In genomic region chr10:33559105-33559504, GRCh38 we compare ENCODE assay signal across 1 cellular context.
TF ChIP-seq lines count a peak whose summit lies in the region.

No MANE protein-coding gene starts in this region.

TF ChIP-seq in GM12878, 131 proteins besides CTCF, POLR2A, EP300 and RAD21 (continued from another document):
- TF ChIP-seq SPI1 (IDR thresholded peaks at IDR 0.05; ENCODE audit: borderline replicate concordance, insufficient read depth, low read depth, low read length) (0 out of 2 replicates have a peak, but pooled peaks have one; percentile 7), JUND (IDR thresholded peaks at IDR 0.05; ENCODE audit: low read depth, low read length) (no peak), BCL11A (IDR thresholded peaks at IDR 0.05; ENCODE audit: low read depth, low read length) (peak; percentile 52; the same call in 1 of the 2 replicates), RFX5 (IDR thresholded peaks at IDR 0.05; ENCODE audit: low read depth, low read length) (no peak), MTA3 (IDR thresholded peaks at IDR 0.05; ENCODE audit: borderline replicate concordance, low read length) (no peak), GATAD2B (conservative IDR thresholded peaks at IDR 0.05; ENCODE audit: low read depth) (no peak; the same call in 1 of the 2 replicates), SMC3 (IDR thresholded peaks at IDR 0.05; ENCODE audit: borderline replicate concordance, low read length) (no peak), CHD1 (IDR thresholded peaks at IDR 0.05; ENCODE audit: low read depth, low read length) (no peak), ESRRA (IDR thresholded peaks at IDR 0.05; ENCODE audit: low read length) (no peak), KDM1A (IDR thresholded peaks at IDR 0.05; ENCODE audit: borderline replicate concordance) (no peak), GABPA (IDR thresholded peaks at IDR 0.05; ENCODE audit: low read depth) (no peak), MXI1 (IDR thresholded peaks at IDR 0.05; ENCODE audit: low read depth, low read length) (no peak), SREBF1 (IDR thresholded peaks at IDR 0.05; ENCODE audit: low read length) (no peak)
- TF ChIP-seq, protein P1, sequence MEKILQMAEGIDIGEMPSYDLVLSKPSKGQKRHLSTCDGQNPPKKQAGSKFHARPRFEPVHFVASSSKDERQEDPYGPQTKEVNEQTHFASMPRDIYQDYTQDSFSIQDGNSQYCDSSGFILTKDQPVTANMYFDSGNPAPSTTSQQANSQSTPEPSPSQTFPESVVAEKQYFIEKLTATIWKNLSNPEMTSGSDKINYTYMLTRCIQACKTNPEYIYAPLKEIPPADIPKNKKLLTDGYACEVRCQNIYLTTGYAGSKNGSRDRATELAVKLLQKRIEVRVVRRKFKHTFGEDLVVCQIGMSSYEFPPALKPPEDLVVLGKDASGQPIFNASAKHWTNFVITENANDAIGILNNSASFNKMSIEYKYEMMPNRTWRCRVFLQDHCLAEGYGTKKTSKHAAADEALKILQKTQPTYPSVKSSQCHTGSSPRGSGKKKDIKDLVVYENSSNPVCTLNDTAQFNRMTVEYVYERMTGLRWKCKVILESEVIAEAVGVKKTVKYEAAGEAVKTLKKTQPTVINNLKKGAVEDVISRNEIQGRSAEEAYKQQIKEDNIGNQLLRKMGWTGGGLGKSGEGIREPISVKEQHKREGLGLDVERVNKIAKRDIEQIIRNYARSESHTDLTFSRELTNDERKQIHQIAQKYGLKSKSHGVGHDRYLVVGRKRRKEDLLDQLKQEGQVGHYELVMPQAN (conservative IDR thresholded peaks at IDR 0.05), result no peak; the same call in 1 of the 2 replicates
- TF ChIP-seq, protein P2, sequence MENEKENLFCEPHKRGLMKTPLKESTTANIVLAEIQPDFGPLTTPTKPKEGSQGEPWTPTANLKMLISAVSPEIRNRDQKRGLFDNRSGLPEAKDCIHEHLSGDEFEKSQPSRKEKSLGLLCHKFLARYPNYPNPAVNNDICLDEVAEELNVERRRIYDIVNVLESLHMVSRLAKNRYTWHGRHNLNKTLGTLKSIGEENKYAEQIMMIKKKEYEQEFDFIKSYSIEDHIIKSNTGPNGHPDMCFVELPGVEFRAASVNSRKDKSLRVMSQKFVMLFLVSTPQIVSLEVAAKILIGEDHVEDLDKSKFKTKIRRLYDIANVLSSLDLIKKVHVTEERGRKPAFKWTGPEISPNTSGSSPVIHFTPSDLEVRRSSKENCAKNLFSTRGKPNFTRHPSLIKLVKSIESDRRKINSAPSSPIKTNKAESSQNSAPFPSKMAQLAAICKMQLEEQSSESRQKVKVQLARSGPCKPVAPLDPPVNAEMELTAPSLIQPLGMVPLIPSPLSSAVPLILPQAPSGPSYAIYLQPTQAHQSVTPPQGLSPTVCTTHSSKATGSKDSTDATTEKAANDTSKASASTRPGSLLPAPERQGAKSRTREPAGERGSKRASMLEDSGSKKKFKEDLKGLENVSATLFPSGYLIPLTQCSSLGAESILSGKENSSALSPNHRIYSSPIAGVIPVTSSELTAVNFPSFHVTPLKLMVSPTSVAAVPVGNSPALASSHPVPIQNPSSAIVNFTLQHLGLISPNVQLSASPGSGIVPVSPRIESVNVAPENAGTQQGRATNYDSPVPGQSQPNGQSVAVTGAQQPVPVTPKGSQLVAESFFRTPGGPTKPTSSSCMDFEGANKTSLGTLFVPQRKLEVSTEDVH (IDR thresholded peaks at IDR 0.05; ENCODE audit: low read depth, partially characterized antibody), result no peak
